ENCODE assay signal across 8 cellular contexts in the genomic region with DNA sequence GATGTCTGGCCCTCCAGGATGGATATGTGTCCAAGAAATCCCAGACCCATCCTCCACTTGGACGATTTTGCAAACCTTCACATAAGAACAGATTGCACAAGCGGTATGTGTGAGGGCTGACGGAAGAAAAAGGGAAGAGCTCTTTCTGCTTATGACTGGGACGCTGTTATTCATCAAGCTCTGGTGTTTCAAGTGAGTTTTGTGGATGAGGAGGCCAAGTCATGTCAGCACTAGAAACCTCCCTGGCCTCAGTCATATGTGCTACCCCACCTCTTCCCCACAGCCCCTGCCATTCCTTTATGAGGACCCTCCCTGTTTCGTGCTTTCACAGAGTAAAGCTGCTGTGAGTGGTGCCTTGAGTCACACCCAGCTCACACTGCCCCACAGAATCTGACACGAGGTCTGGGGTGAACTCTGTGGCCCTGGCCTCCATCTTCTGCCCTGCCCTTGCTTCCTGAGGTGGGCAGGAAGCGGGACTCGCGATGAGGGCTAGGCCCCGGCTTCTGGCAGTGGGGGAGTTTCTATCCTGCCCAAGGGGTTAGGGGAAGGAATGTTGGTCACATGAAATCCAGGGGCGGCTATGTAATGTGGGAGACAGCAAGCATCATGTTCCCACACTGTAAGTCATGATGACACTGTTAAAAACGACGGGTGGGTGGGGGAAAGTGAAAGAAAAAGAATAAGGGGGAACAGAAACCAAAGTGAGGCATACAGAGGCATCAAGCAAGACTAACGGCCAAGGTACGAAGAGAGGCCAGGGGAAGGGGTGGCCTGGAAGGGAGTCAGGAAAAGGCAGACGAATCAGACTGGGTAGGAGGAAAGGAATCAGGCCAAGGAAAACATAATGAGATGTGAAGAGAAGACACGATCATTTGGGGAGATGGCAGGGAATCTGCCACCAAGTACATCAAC.
DNase-seq lines count a peak whose midpoint lies in the region; ATAC-seq and TF ChIP-seq lines count a peak whose summit lies in the region.

No MANE protein-coding gene starts in this region.

- CTCF ChIA-PET in BJ (lab: Yijun Ruan, JAX): interaction anchor here (0.6 to 2.2 kb wide), 6 partner anchors 21 to 932 kb away, joined by 3 to 9 read pairs (median 3); no protein-coding TSS in a partner anchor

- TF ChIP-seq CTCF in BJ (IDR thresholded peaks at IDR 0.05; ENCODE audit: insufficient read depth, low read depth, low read length): no peak

- no peaks in the 10 kb centered on the region for H3K27me3 ChIP-seq in BJ (ENCODE audit: control insufficient read depth, insufficient read depth, low read length)

- ATAC-seq in GM19438 (IDR thresholded peaks at IDR 0.05; ENCODE audit: low read depth, unreplicated experiment) (peak; percentile 47), HG03521 (IDR thresholded peaks at IDR 0.05; ENCODE audit: unreplicated experiment) (peak; percentile 41)

- H3K4me3 ChIP-seq in BJ (ENCODE audit: low read depth, low read length): no peak overlapping the region

- peak; percentile 65 for DNase-seq in BJ (ENCODE audit: low read depth)
- peak; percentile 86 for DNase-seq in activated CD8-positive, alpha-beta memory T cell treated with anti-CD3 and anti-CD28 coated beads, Interleukin-2, amount 50 U/mL, for 48 hours
- DNase-seq in globus pallidus (ENCODE audit: low spot score): peak; percentile 43
- peak; percentile 29 to 65 (median 31) for DNase-seq in stimulated activated CD4-positive, alpha-beta T cell treated with anti-CD3 and anti-CD28 coated beads, Interleukin-1b, Interleukin-23, amount 100 ng/mL, for 24 hours (ENCODE audit: low read depth in 4 of 4, low spot score in 1 of 4)
- no peak for DNase-seq in DMS 273 (lab: John Stamatoyannopoulos, UW; ENCODE audit: unreplicated experiment)
- DNase-seq in NCI-H748 (lab: John Stamatoyannopoulos, UW; ENCODE audit: unreplicated experiment): no peak

- H3K36me3 ChIP-seq in BJ (ENCODE audit: control insufficient read depth, insufficient read depth, low read length): no peaks in the 10 kb centered on the region

- POLR2A ChIA-PET in BJ (lab: Charles Lee): interaction anchor here (0.5 to 1.6 kb wide), 3 partner anchors 18 to 264 kb away, joined by 4 to 8 read pairs (median 4); no protein-coding TSS in a partner anchor

Comparison
In these comparisons a context has a peak if more than half of its experiments do, and no peak if none do; other contexts are left out.
1. DNase-seq: peak in BJ (single experiment), activated CD8-positive, alpha-beta memory T cell treated with anti-CD3 and anti-CD28 coated beads, Interleukin-2, amount 50 U/mL, for 48 hours (single experiment), globus pallidus (single experiment) and stimulated activated CD4-positive, alpha-beta T cell treated with anti-CD3 and anti-CD28 coated beads, Interleukin-1b, Interleukin-23, amount 100 ng/mL, for 24 hours (4 of 4); none in DMS 273 (single experiment) and NCI-H748 (single experiment).